In genomic region chr16:48370234-48370633, GRCh38 we compare ENCODE assay signal across 19 cellular contexts. TPM values are rescaled to one million over a fixed set of nuclear protein-coding genes. Genes with fewer than 3 reads are reported as not detected.
DNase-seq lines count a peak whose midpoint lies in the region; ATAC-seq, FAIRE-seq and TF ChIP-seq lines count a peak whose summit lies in the region.
"Had no signal": no experiment of that assay in that cellular context is flagged by ENCODE, and none has a peak within 500 bp of the region (broad histone marks: within the 10 kb centered on the region; RNA-seq: fewer than 3 reads in every experiment).

No MANE protein-coding gene starts in this region.

- CTCF ChIA-PET in A549 (lab: Yijun Ruan, JAX), result interaction anchor here (1.4 to 1.5 kb wide), 2 partner anchors 14 to 156 kb away, joined by 4 to 6 read pairs; no protein-coding TSS in a partner anchor

- H3K4me2 ChIP-seq in A549 (peak overlapping the region; percentile 0; the same call in 1 of the 3 replicates), GM23338 (peak overlapping the region; percentile 49; the same call in 1 of the 2 replicates)

- TF ChIP-seq EP300 in A549 (IDR thresholded peaks at IDR 0.05), result no peak

- H3K36me3 Mint-ChIP-seq in GM23338 (ENCODE audit: low read depth) (no peaks in the 10 kb centered on the region), type B pancreatic cell (no peaks in the 10 kb centered on the region)

- no peaks in the 10 kb centered on the region for H3K36me3 ChIP-seq in GM23338 (ENCODE audit: insufficient read depth)

- no peaks in the 10 kb centered on the region for H3K9me2 ChIP-seq in GM23338 (ENCODE audit: insufficient read depth)

- H3K4me3 ChIP-seq in A549 (no peak overlapping the region), GM23338 (no peak overlapping the region)

- H2AFZ ChIP-seq in GM23338, result no peak overlapping the region

- no peak for FAIRE-seq in A549 (lab: Jason Lieb, UNC)
- FAIRE-seq: G401.6, GM12892, GM19239, H1 had no signal

- no peak for DNase-seq in A549 (ENCODE audit: low read depth in 1 of 2, low spot score in 1 of 2)
- DNase-seq in GM23338 (ENCODE audit: low spot score), result no peak
- DNase-seq in epithelial cell of prostate (ENCODE audit: low read depth, low spot score), result no peak
- DNase-seq in type B pancreatic cell (ENCODE audit: extremely low spot score, unreplicated experiment), result no peak
- no peak for DNase-seq in central memory CD4-positive, alpha-beta T cell
- DNase-seq: 8988T; C1 segment of cervical spinal cord; Caco-2; CD8-positive, alpha-beta T cell; DMS153; DND-41; H7; HCEC 1CT had no signal

- H3K27me3 Mint-ChIP-seq in GM23338 (ENCODE audit: insufficient read depth, low read depth, poor library complexity) (peaks cover 2% of the 10 kb centered on the region), type B pancreatic cell (no peaks in the 10 kb centered on the region)

- H3F3A ChIP-seq in GM23338 (replicated peaks; ENCODE audit: low read depth), result peaks cover 4% of the 10 kb centered on the region; the same call in 1 of the 2 replicates

- no peak overlapping the region for H3K4me3 Mint-ChIP-seq in GM23338
- no peak overlapping the region for H3K4me3 Mint-ChIP-seq in type B pancreatic cell
- H3K4me3 Mint-ChIP-seq: CD8-positive, alpha-beta T cell had no signal

- no peak for TF ChIP-seq RAD21 in A549 (conservative IDR thresholded peaks at IDR 0.05 in 1 of 2, IDR thresholded peaks at IDR 0.05 in 1 of 2)

- H3K9me3 ChIP-seq in A549, result no peaks in the 10 kb centered on the region
- H3K9me3 ChIP-seq: Caco-2 had no signal

- WGBS in A549 (ENCODE audit: missing lambda C conversion rate), result 96% methylated on average over 8 of the region's 8 CpGs

- H4K20me1 ChIP-seq in GM23338 (replicated peaks; ENCODE audit: insufficient read depth), result peaks cover 33% of the 10 kb centered on the region

- H3K27me3 ChIP-seq in GM23338 (ENCODE audit: insufficient read depth), result no peaks in the 10 kb centered on the region

- POLR2A ChIA-PET in A549 (lab: Yijun Ruan, JAX), result interaction anchor here (1.9 kb wide), 1 partner anchor 15 kb away, joined by 7 read pairs; the partner anchor contains the start of gene SIAH1

- H3K9me3 Mint-ChIP-seq in GM23338, result no peaks in the 10 kb centered on the region
- no peaks in the 10 kb centered on the region for H3K9me3 Mint-ChIP-seq in type B pancreatic cell
- H3K9me3 Mint-ChIP-seq: CD8-positive, alpha-beta T cell had no signal

- peaks cover 34% of the 10 kb centered on the region for H3K4me1 Mint-ChIP-seq in GM23338
- peaks cover 31% of the 10 kb centered on the region for H3K4me1 Mint-ChIP-seq in type B pancreatic cell (ENCODE audit: unreplicated experiment)

- H3K4me1 ChIP-seq in A549 (peaks cover 79% of the 10 kb centered on the region), GM23338 (ENCODE audit: insufficient read depth) (peaks cover 40% of the 10 kb centered on the region)

- peaks cover 97% of the 10 kb centered on the region for H3K79me2 ChIP-seq in GM23338 (replicated peaks; ENCODE audit: insufficient read depth)

- TF ChIP-seq POLR2A in A549 (IDR thresholded peaks at IDR 0.05; ENCODE audit: low read length), result no peak

- H3K27ac ChIP-seq in A549 (no peak overlapping the region), GM23338 (ENCODE audit: low read depth) (no peak overlapping the region), epithelial cell of prostate (peak overlapping the region; percentile 1)

- TF ChIP-seq CTCF in A549 (IDR thresholded peaks at IDR 0.05) (no peak), GM23338 (conservative IDR thresholded peaks at IDR 0.05; ENCODE audit: low read depth in 2 of 2) (no peak), type B pancreatic cell (conservative IDR thresholded peaks at IDR 0.05) (no peak)

- H3K27ac Mint-ChIP-seq in GM23338, result no peak overlapping the region; the same call in 1 of the 2 replicates
- peak overlapping the region; percentile 29 for H3K27ac Mint-ChIP-seq in type B pancreatic cell

- ATAC-seq in A549 (no peak), GM23338 (no peak), GM18868 (IDR thresholded peaks at IDR 0.05; ENCODE audit: unreplicated experiment) (no peak), GM19455 (IDR thresholded peaks at IDR 0.05; ENCODE audit: unreplicated experiment) (no peak)
- ATAC-seq: CD8-positive, alpha-beta T cell had no signal

TF ChIP-seq in A549, 52 proteins besides CTCF, POLR2A, EP300 and RAD21 (continues in another document):
- no peak for TF ChIP-seq ESRRA (IDR thresholded peaks at IDR 0.05; ENCODE audit: borderline replicate concordance, low read length)
- TF ChIP-seq PBX3 (IDR thresholded peaks at IDR 0.05), result no peak
- no peak for TF ChIP-seq MAX (IDR thresholded peaks at IDR 0.05)
- TF ChIP-seq JUN (IDR thresholded peaks at IDR 0.05), result no peak
- no peak for TF ChIP-seq HOXA7 (CRISPR knock-in tag; IDR thresholded peaks at IDR 0.05)
- no peak for TF ChIP-seq NPAS2 (CRISPR knock-in tag; IDR thresholded peaks at IDR 0.05; ENCODE audit: borderline replicate concordance)
- no peak for TF ChIP-seq ZFP36 (IDR thresholded peaks at IDR 0.05; ENCODE audit: borderline replicate concordance, partially characterized antibody)
- no peak for TF ChIP-seq RCOR1 (IDR thresholded peaks at IDR 0.05; ENCODE audit: low read depth, low read length)
- no peak for TF ChIP-seq EHF (CRISPR knock-in tag; IDR thresholded peaks at IDR 0.05)
- no peak for TF ChIP-seq ELK1 (IDR thresholded peaks at IDR 0.05; ENCODE audit: low read depth, low read length)

TF ChIP-seq in GM23338, 12 proteins besides CTCF, POLR2A, EP300 and RAD21 (continues in another document):
- TF ChIP-seq CREB1 (CRISPR knock-in tag; IDR thresholded peaks at IDR 0.05; ENCODE audit: low read depth) (no peak), JUNB (IDR thresholded peaks at IDR 0.05; ENCODE audit: unreplicated experiment) (no peak), EZH2phosphoT487 (IDR thresholded peaks at IDR 0.05; ENCODE audit: unreplicated experiment) (no peak), NANOG (IDR thresholded peaks at IDR 0.05; ENCODE audit: borderline replicate concordance) (no peak), POLR2AphosphoS5 (IDR thresholded peaks at IDR 0.05; ENCODE audit: low read depth) (no peak)

RNA-seq across cellular contexts. Expression of gene SIAH1, which starts 15.0 kb away (rescaled TPM):
- polyA plus RNA-seq in A549 (2011; rRNA removed) (28.5 and 30.0 TPM in 2 replicates), A549 (2017; fragmentation: RNase III; extraction: RNeasy Plus Mini Kit Qiagen cat#74134 plus additional on column Dnase treatment) (12.0 to 13.6 TPM (median 13.3 TPM) in 3 replicates), GM23338 (2016; fragmentation: Nextera tagmentation; extraction: Ambion mirVana) (35.1 and 42.0 TPM in 2 replicates)
- 13.3 and 16.8 TPM in 2 replicates for polyA plus RNA-seq in A549 (2012; cell fraction: cytosol; rRNA removed)
- polyA plus RNA-seq in A549 (2012; cell fraction: nucleus; rRNA removed), result 16.9 and 26.7 TPM in 2 replicates
- polyA minus RNA-seq in A549 (2011; rRNA and poly(A)+ RNA removed), result 29.1 and 42.6 TPM in 2 replicates
- 47.0 and 52.7 TPM in 2 replicates for total RNA-seq in GM23338 (2014; rRNA removed; shearing (Covaris generic))
- total RNA-seq in type B pancreatic cell (ENCODE audit: low replicate concordance), result 23.3 and 26.8 TPM in 2 replicates
